ENCODE assay signal across 2 cellular contexts in genomic region chr3:42440924-42441323, GRCh38.
TF ChIP-seq lines count a peak whose summit lies in the region.

No MANE protein-coding gene starts in this region.

TF ChIP-seq in GM23338, 12 proteins besides CTCF, POLR2A, EP300 and RAD21:
- no peak for TF ChIP-seq EZH2 (IDR thresholded peaks at IDR 0.05; ENCODE audit: low read depth, unreplicated experiment)
- no peak for TF ChIP-seq JUNB (IDR thresholded peaks at IDR 0.05; ENCODE audit: unreplicated experiment)
- TF ChIP-seq ETS1 (IDR thresholded peaks at IDR 0.05) = no peak
- no peak for TF ChIP-seq STAT1 (IDR thresholded peaks at IDR 0.05; ENCODE audit: unreplicated experiment)
- TF ChIP-seq ZNF462 (CRISPR knock-in tag; IDR thresholded peaks at IDR 0.05) = no peak
- TF ChIP-seq POLR2AphosphoS5 (IDR thresholded peaks at IDR 0.05; ENCODE audit: low read depth) = no peak
- no peak for TF ChIP-seq ZNF114 (CRISPR knock-in tag; IDR thresholded peaks at IDR 0.05)
- TF ChIP-seq REST (IDR thresholded peaks at IDR 0.05; ENCODE audit: unreplicated experiment) = no peak
- no peak for TF ChIP-seq CREB1 (CRISPR knock-in tag; IDR thresholded peaks at IDR 0.05; ENCODE audit: low read depth)
- TF ChIP-seq ZNF331 (CRISPR knock-in tag; IDR thresholded peaks at IDR 0.05; ENCODE audit: low read depth) = no peak
- TF ChIP-seq NANOG (IDR thresholded peaks at IDR 0.05; ENCODE audit: borderline replicate concordance) = no peak
- no peak for TF ChIP-seq EZH2phosphoT487 (IDR thresholded peaks at IDR 0.05; ENCODE audit: unreplicated experiment)

TF ChIP-seq in H1, 55 proteins besides CTCF, POLR2A, EP300 and RAD21:
- TF ChIP-seq RBBP5 (IDR thresholded peaks at IDR 0.05; ENCODE audit: borderline replicate concordance, low read depth, low read length) (no peak), TCF12 (IDR thresholded peaks at IDR 0.05; ENCODE audit: low read depth, low read length) (no peak), SRF (IDR thresholded peaks at IDR 0.05; ENCODE audit: low read depth, low read length) (no peak), MAFK (IDR thresholded peaks at IDR 0.05; ENCODE audit: low read depth, low read length) (no peak), SP4 (IDR thresholded peaks at IDR 0.05; ENCODE audit: low read length) (no peak), CEBPB (IDR thresholded peaks at IDR 0.05; ENCODE audit: low read depth, low read length) (no peak), E2F6 (IDR thresholded peaks at IDR 0.05) (no peak), EGR1 (IDR thresholded peaks at IDR 0.05; ENCODE audit: borderline replicate concordance, low read depth, low read length) (no peak), SIN3A (conservative IDR thresholded peaks at IDR 0.05 in 1 of 2, IDR thresholded peaks at IDR 0.05 in 1 of 2; ENCODE audit: low read depth in 1 of 2, low read length in 2 of 2) (no peak), HDAC2 (IDR thresholded peaks at IDR 0.05; ENCODE audit: borderline replicate concordance in 1 of 2, low read depth in 2 of 2, low read length in 2 of 2) (no peak), CBX8 (IDR thresholded peaks at IDR 0.05; ENCODE audit: borderline replicate concordance, low read depth, low read length) (no peak), SP2 (IDR thresholded peaks at IDR 0.05; ENCODE audit: low read length) (no peak), EZH2 (IDR thresholded peaks at IDR 0.05; ENCODE audit: low read depth, low read length, severe bottlenecking) (no peak), JUN (IDR thresholded peaks at IDR 0.05; ENCODE audit: low read depth, low read length) (no peak), MAX (IDR thresholded peaks at IDR 0.05) (no peak), JUND (IDR thresholded peaks at IDR 0.05; ENCODE audit: low read length) (no peak), CHD1 (IDR thresholded peaks at IDR 0.05; ENCODE audit: low read depth, low read length) (no peak), BCL11A (IDR thresholded peaks at IDR 0.05; ENCODE audit: low read depth in 2 of 2, low read length in 2 of 2) (no peak)
